In genomic region chr5:17655201-17655759, GRCh38 we compare ENCODE assay signal across 16 cellular contexts. TPM values are rescaled to one million over a fixed set of nuclear protein-coding genes. Genes with fewer than 3 reads are reported as not detected.
"Had no signal": no experiment of that assay in that cellular context is flagged by ENCODE, and none has a peak within 500 bp of the region (broad histone marks: within the 10 kb centered on the region; RNA-seq: fewer than 3 reads in every experiment).

No MANE protein-coding gene starts in this region.

RNA-seq across cellular contexts. Expression of gene TAF11L14, which starts 21.0 kb away (rescaled TPM):
- total RNA-seq: activated B cell treated with CpG ODN at 0.5 μM for 24 hours; activated CD4-positive, alpha-beta memory T cell treated with anti-CD3 and anti-CD28 coated beads for 36 hours; activated CD4-positive, alpha-beta T cell treated with anti-CD3 and anti-CD28 coated beads, Interleukin-2, amount 10 ng/mL, durations not matched to agents 24 days and 14 days; activated CD8-positive, alpha-beta memory T cell treated with anti-CD3 and anti-CD28 coated beads for 36 hours; activated CD8-positive, alpha-beta T cell treated with anti-CD3 and anti-CD28 coated beads for 36 hours; activated naive CD4-positive, alpha-beta T cell treated with anti-CD3 and anti-CD28 coated beads for 36 hours; activated naive CD4-positive, alpha-beta T cell treated with anti-CD3 and anti-CD28 coated beads, Interleukin-2, amount 50 U/mL, for 72 hours; activated naive CD8-positive, alpha-beta T cell treated with anti-CD3 and anti-CD28 coated beads for 36 hours; activated T-cell treated with anti-CD3 and anti-CD28 coated beads, Interleukin-2, amount 50 U/mL, for 4 hours; activated T-cell treated with anti-CD3 and anti-CD28 coated beads, Interleukin-2, amount 50 U/mL, for 72 hours; activated T-helper 1 cell treated with anti-CD3 and anti-CD28 coated beads, Interleukin-12 subunit alpha, Interleukin-12 subunit beta, Interleukin-2, Interleukin-4 antibody, amounts not matched to agents 30 ng/mL and 10 ng/mL and 1 ng/mL, durations not matched to agents 14 hours and 24 hours and 36 hours; activated T-helper 17 cell treated with anti-CD3 and anti-CD28 coated beads, Interleukin-2, amount 50 U/mL, for 72 hours; adrenal gland; ascending aorta; bronchial epithelial cell; cardiac muscle cell had no signal
- polyA plus RNA-seq: adrenal gland, cardiac muscle cell had no signal

RNA-seq across cellular contexts. Expression of gene TAF11L13, which starts 23.4 kb away (rescaled TPM):
- total RNA-seq: activated B cell treated with CpG ODN at 0.5 μM for 24 hours; activated CD4-positive, alpha-beta memory T cell treated with anti-CD3 and anti-CD28 coated beads for 36 hours; activated CD4-positive, alpha-beta T cell treated with anti-CD3 and anti-CD28 coated beads, Interleukin-2, amount 10 ng/mL, durations not matched to agents 24 days and 14 days; activated CD8-positive, alpha-beta memory T cell treated with anti-CD3 and anti-CD28 coated beads for 36 hours; activated CD8-positive, alpha-beta T cell treated with anti-CD3 and anti-CD28 coated beads for 36 hours; activated naive CD4-positive, alpha-beta T cell treated with anti-CD3 and anti-CD28 coated beads for 36 hours; activated naive CD4-positive, alpha-beta T cell treated with anti-CD3 and anti-CD28 coated beads, Interleukin-2, amount 50 U/mL, for 72 hours; activated naive CD8-positive, alpha-beta T cell treated with anti-CD3 and anti-CD28 coated beads for 36 hours; activated T-cell treated with anti-CD3 and anti-CD28 coated beads, Interleukin-2, amount 50 U/mL, for 4 hours; activated T-cell treated with anti-CD3 and anti-CD28 coated beads, Interleukin-2, amount 50 U/mL, for 72 hours; activated T-helper 1 cell treated with anti-CD3 and anti-CD28 coated beads, Interleukin-12 subunit alpha, Interleukin-12 subunit beta, Interleukin-2, Interleukin-4 antibody, amounts not matched to agents 30 ng/mL and 10 ng/mL and 1 ng/mL, durations not matched to agents 14 hours and 24 hours and 36 hours; activated T-helper 17 cell treated with anti-CD3 and anti-CD28 coated beads, Interleukin-2, amount 50 U/mL, for 72 hours; adrenal gland; ascending aorta; bronchial epithelial cell; cardiac muscle cell had no signal
- polyA plus RNA-seq: adrenal gland, cardiac muscle cell had no signal

RNA-seq across cellular contexts. Expression of gene TAF11L12, which starts 45.1 kb away (rescaled TPM):
- total RNA-seq: activated B cell treated with CpG ODN at 0.5 μM for 24 hours; activated CD4-positive, alpha-beta memory T cell treated with anti-CD3 and anti-CD28 coated beads for 36 hours; activated CD4-positive, alpha-beta T cell treated with anti-CD3 and anti-CD28 coated beads, Interleukin-2, amount 10 ng/mL, durations not matched to agents 24 days and 14 days; activated CD8-positive, alpha-beta memory T cell treated with anti-CD3 and anti-CD28 coated beads for 36 hours; activated CD8-positive, alpha-beta T cell treated with anti-CD3 and anti-CD28 coated beads for 36 hours; activated naive CD4-positive, alpha-beta T cell treated with anti-CD3 and anti-CD28 coated beads for 36 hours; activated naive CD4-positive, alpha-beta T cell treated with anti-CD3 and anti-CD28 coated beads, Interleukin-2, amount 50 U/mL, for 72 hours; activated naive CD8-positive, alpha-beta T cell treated with anti-CD3 and anti-CD28 coated beads for 36 hours; activated T-cell treated with anti-CD3 and anti-CD28 coated beads, Interleukin-2, amount 50 U/mL, for 4 hours; activated T-cell treated with anti-CD3 and anti-CD28 coated beads, Interleukin-2, amount 50 U/mL, for 72 hours; activated T-helper 1 cell treated with anti-CD3 and anti-CD28 coated beads, Interleukin-12 subunit alpha, Interleukin-12 subunit beta, Interleukin-2, Interleukin-4 antibody, amounts not matched to agents 30 ng/mL and 10 ng/mL and 1 ng/mL, durations not matched to agents 14 hours and 24 hours and 36 hours; activated T-helper 17 cell treated with anti-CD3 and anti-CD28 coated beads, Interleukin-2, amount 50 U/mL, for 72 hours; adrenal gland; ascending aorta; cardiac muscle cell had no signal
- polyA plus RNA-seq: adrenal gland, cardiac muscle cell had no signal

RNA-seq across cellular contexts. Expression of gene TAF11L11, which starts 51.3 kb away (rescaled TPM):
- total RNA-seq: activated B cell treated with CpG ODN at 0.5 μM for 24 hours; activated CD4-positive, alpha-beta memory T cell treated with anti-CD3 and anti-CD28 coated beads for 36 hours; activated CD4-positive, alpha-beta T cell treated with anti-CD3 and anti-CD28 coated beads, Interleukin-2, amount 10 ng/mL, durations not matched to agents 24 days and 14 days; activated CD8-positive, alpha-beta memory T cell treated with anti-CD3 and anti-CD28 coated beads for 36 hours; activated CD8-positive, alpha-beta T cell treated with anti-CD3 and anti-CD28 coated beads for 36 hours; activated naive CD4-positive, alpha-beta T cell treated with anti-CD3 and anti-CD28 coated beads for 36 hours; activated naive CD4-positive, alpha-beta T cell treated with anti-CD3 and anti-CD28 coated beads, Interleukin-2, amount 50 U/mL, for 72 hours; activated naive CD8-positive, alpha-beta T cell treated with anti-CD3 and anti-CD28 coated beads for 36 hours; activated T-cell treated with anti-CD3 and anti-CD28 coated beads, Interleukin-2, amount 50 U/mL, for 4 hours; activated T-cell treated with anti-CD3 and anti-CD28 coated beads, Interleukin-2, amount 50 U/mL, for 72 hours; activated T-helper 1 cell treated with anti-CD3 and anti-CD28 coated beads, Interleukin-12 subunit alpha, Interleukin-12 subunit beta, Interleukin-2, Interleukin-4 antibody, amounts not matched to agents 30 ng/mL and 10 ng/mL and 1 ng/mL, durations not matched to agents 14 hours and 24 hours and 36 hours; activated T-helper 17 cell treated with anti-CD3 and anti-CD28 coated beads, Interleukin-2, amount 50 U/mL, for 72 hours; adrenal gland; ascending aorta; bronchial epithelial cell; cardiac muscle cell had no signal
- polyA plus RNA-seq: adrenal gland, cardiac muscle cell had no signal

RNA-seq across cellular contexts. Expression of gene TAF11L10, which starts 57.7 kb away (rescaled TPM):
- total RNA-seq: activated B cell treated with CpG ODN at 0.5 μM for 24 hours; activated CD4-positive, alpha-beta memory T cell treated with anti-CD3 and anti-CD28 coated beads for 36 hours; activated CD4-positive, alpha-beta T cell treated with anti-CD3 and anti-CD28 coated beads, Interleukin-2, amount 10 ng/mL, durations not matched to agents 24 days and 14 days; activated CD8-positive, alpha-beta memory T cell treated with anti-CD3 and anti-CD28 coated beads for 36 hours; activated CD8-positive, alpha-beta T cell treated with anti-CD3 and anti-CD28 coated beads for 36 hours; activated naive CD4-positive, alpha-beta T cell treated with anti-CD3 and anti-CD28 coated beads for 36 hours; activated naive CD4-positive, alpha-beta T cell treated with anti-CD3 and anti-CD28 coated beads, Interleukin-2, amount 50 U/mL, for 72 hours; activated naive CD8-positive, alpha-beta T cell treated with anti-CD3 and anti-CD28 coated beads for 36 hours; activated T-cell treated with anti-CD3 and anti-CD28 coated beads, Interleukin-2, amount 50 U/mL, for 4 hours; activated T-cell treated with anti-CD3 and anti-CD28 coated beads, Interleukin-2, amount 50 U/mL, for 72 hours; activated T-helper 1 cell treated with anti-CD3 and anti-CD28 coated beads, Interleukin-12 subunit alpha, Interleukin-12 subunit beta, Interleukin-2, Interleukin-4 antibody, amounts not matched to agents 30 ng/mL and 10 ng/mL and 1 ng/mL, durations not matched to agents 14 hours and 24 hours and 36 hours; activated T-helper 17 cell treated with anti-CD3 and anti-CD28 coated beads, Interleukin-2, amount 50 U/mL, for 72 hours; adrenal gland; ascending aorta; bronchial epithelial cell; cardiac muscle cell had no signal
- polyA plus RNA-seq: adrenal gland, cardiac muscle cell had no signal
